1 cellular context compared by ENCODE assay signal in genomic region chr3:87006844-87007439, GRCh38.
TF ChIP-seq lines count a peak whose summit lies in the region.

No MANE protein-coding gene starts in this region.

TF ChIP-seq in liver, 16 proteins besides CTCF, POLR2A, EP300 and RAD21 (continued from another document):
- TF ChIP-seq ZBTB33 (IDR thresholded peaks at IDR 0.05) = no peak
